8 cellular contexts compared by ENCODE assay signal in genomic region chr3:194686414-194686815, GRCh38. TPM values are rescaled to one million over a fixed set of nuclear protein-coding genes. Genes with fewer than 3 reads are reported as not detected.
DNase-seq lines count a peak whose midpoint lies in the region; ATAC-seq and TF ChIP-seq lines count a peak whose summit lies in the region.

No MANE protein-coding gene starts in this region.

- H3K9me3 ChIP-seq in HUES64 (ENCODE audit: insufficient read depth, low read depth, low read length) (no peaks in the 10 kb centered on the region), muscle layer of duodenum (ENCODE audit: control insufficient read depth in 1 of 2, low read length in 2 of 2) (no peaks in the 10 kb centered on the region)

- H3K9ac ChIP-seq in HUES64 (ENCODE audit: low read depth, low read length) = peak overlapping the region; percentile 41; the same call in 1 of the 2 replicates

- no peak for TF ChIP-seq CTCF in AG04449 (IDR thresholded peaks at IDR 0.05; ENCODE audit: insufficient read depth, low read length, missing control alignments)
- TF ChIP-seq CTCF in cardiac fibroblast (IDR thresholded peaks at IDR 0.05; ENCODE audit: low read depth, low read length) = no peak

- H3K36me3 ChIP-seq in HUES64 (ENCODE audit: insufficient read depth, low read length) = no peaks in the 10 kb centered on the region
- H3K36me3 ChIP-seq in muscle layer of duodenum (ENCODE audit: control insufficient read depth in 1 of 2, insufficient read depth in 2 of 2, low read length in 2 of 2) = no peaks in the 10 kb centered on the region

- under 1% methylated on average over 29 of the region's 29 CpGs for WGBS in HUES64

- no peak overlapping the region for H3K27ac ChIP-seq in HUES64 (ENCODE audit: low read depth, low read length)
- no peak overlapping the region for H3K27ac ChIP-seq in muscle layer of duodenum (ENCODE audit: low read length)

- H3K4me1 ChIP-seq in HUES64 (ENCODE audit: insufficient read depth, low read length) (peaks cover 16% of the 10 kb centered on the region), muscle layer of duodenum (ENCODE audit: control insufficient read depth in 1 of 2, insufficient read depth in 2 of 2, low read length in 2 of 2) (peaks cover 8 to 28% of the 10 kb centered on the region in 2 donors)

- peak overlapping the region; percentile 70 for H3K4me3 ChIP-seq in AG04449 (ENCODE audit: low read depth, low read length)
- peak overlapping the region; percentile 73 for H3K4me3 ChIP-seq in HUES64 (ENCODE audit: low read length)
- H3K4me3 ChIP-seq in cardiac fibroblast (replicated peaks in 1 of 2; ENCODE audit: low read depth in 2 of 2, low read length in 2 of 2) = peak overlapping the region; percentile 83 to 84
- H3K4me3 ChIP-seq in muscle layer of duodenum (ENCODE audit: low read depth in 1 of 2, low read length in 2 of 2) = peak overlapping the region; percentile 79 to 88

- POLR2A ChIA-PET in AG04449 (lab: Yijun Ruan, JAX) = interaction anchor here (0.6 to 3.0 kb wide), 26 partner anchors 9 to 857 kb away, joined by 3 to 29 read pairs (median 4); partner anchors contain the start of genes LSG1, PPP1R2 and XXYLT1

- CTCF ChIA-PET in AG04449 (lab: Yijun Ruan, JAX) = interaction anchor here (0.9 to 14.2 kb wide), 13 partner anchors 13 to 856 kb away, joined by 3 to 288 read pairs (median 4); partner anchors contain the start of genes LSG1 and XXYLT1

- H3K27me3 ChIP-seq in HUES64 (ENCODE audit: insufficient read depth, low read length) (peaks cover 36% of the 10 kb centered on the region), muscle layer of duodenum (ENCODE audit: low read depth, low read length) (no peaks in the 10 kb centered on the region)

- ATAC-seq in HG03025 (IDR thresholded peaks at IDR 0.05; ENCODE audit: low FRiP score, unreplicated experiment) (no peak), HG03175 (IDR thresholded peaks at IDR 0.05; ENCODE audit: unreplicated experiment) (no peak)

- DNase-seq in AG04449 (ENCODE audit: low read depth, low spot score) (no peak), cardiac fibroblast (ENCODE audit: low read depth in 2 of 2) (peak in 1 of 2 donors; percentile 47), SHP77 treated with DMSO at 0.1 percent for 48 hours (lab: John Stamatoyannopoulos, UW) (no peak), dedifferentiated amniotic fluid mesenchymal stem cell (ENCODE audit: extremely low spot score) (no peak)

RNA-seq across cellular contexts. Expression of gene FAM43A, which starts 0.7 kb away (rescaled TPM):
- polyA plus RNA-seq in HUES64 (2013, experiment 1 of 2) = 3.6 TPM
- 4.0 TPM for polyA plus RNA-seq in HUES64 (2013, experiment 2 of 2)

RNA-seq across cellular contexts. Expression of gene LSG1, which starts 14.4 kb away (rescaled TPM):
- polyA plus RNA-seq in HUES64 (2013, experiment 1 of 2) = 43.6 TPM
- polyA plus RNA-seq in HUES64 (2013, experiment 2 of 2) = 32.9 TPM

RNA-seq across cellular contexts. Expression of gene TMEM44, which starts 53.2 kb away (rescaled TPM):
- 10.2 TPM for polyA plus RNA-seq in HUES64 (2013, experiment 1 of 2)
- 11.7 TPM for polyA plus RNA-seq in HUES64 (2013, experiment 2 of 2)
